Comparison of ENCODE assay signal across 8 cellular contexts in the genomic region with DNA sequence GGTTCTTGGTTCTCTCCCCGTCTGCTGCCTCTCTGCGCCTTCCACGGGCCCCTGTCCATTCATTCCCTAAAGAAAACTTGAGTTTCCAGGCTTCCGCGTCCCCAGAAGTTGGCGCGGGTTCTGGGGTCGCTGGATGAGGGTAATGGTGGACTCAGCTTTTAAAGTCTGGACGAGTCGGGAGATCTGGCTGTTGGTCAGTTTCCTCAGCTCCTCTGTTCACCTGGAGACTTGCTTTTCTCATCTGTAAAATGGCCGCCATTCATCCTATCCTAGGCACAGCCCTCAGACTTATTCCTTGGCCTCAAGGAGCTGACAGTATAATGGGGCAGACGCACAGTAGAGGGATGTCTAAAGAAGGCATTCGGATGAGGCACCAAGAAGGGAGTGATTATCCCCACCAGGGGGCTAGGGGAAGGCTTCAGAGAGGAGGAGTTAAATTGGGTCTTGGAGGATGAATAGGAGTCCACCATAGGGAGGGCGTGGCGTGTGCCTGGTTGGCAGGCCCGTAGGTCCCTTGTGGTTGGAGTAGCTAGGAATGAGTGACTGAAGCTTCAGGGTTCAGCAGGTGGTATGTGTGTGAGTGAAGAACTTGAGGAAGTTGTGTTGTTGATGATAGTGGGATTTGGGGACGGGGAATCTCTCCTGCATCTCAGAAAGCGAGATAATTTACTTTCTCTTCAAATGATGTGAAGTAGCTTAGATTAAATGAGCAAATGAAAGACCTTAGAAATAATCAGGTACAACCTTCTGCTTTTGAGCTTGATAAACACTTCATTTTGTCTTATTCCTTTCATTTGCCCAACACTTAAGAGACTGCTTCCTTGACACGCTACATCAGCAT. TPM values are rescaled to one million over a fixed set of nuclear protein-coding genes. Genes with fewer than 3 reads are reported as not detected.
DNase-seq lines count a peak whose midpoint lies in the region; ATAC-seq and FAIRE-seq lines count a peak whose summit lies in the region.

No MANE protein-coding gene starts in this region.

- H3K9me3 ChIP-seq in BLaER1 (no peaks in the 10 kb centered on the region), T-helper 17 cell (ENCODE audit: control insufficient read depth, low read length, poor library complexity, severe bottlenecking) (no peaks in the 10 kb centered on the region), muscle layer of duodenum (ENCODE audit: control insufficient read depth in 1 of 2, low read length in 2 of 2) (no peaks in the 10 kb centered on the region)
- H3K9me3 ChIP-seq in effector memory CD4-positive, alpha-beta T cell (ENCODE audit: control insufficient read depth, low read length): no peaks in the 10 kb centered on the region

- no peaks in the 10 kb centered on the region for H4K20me1 ChIP-seq in BLaER1

- H3K9ac ChIP-seq in BLaER1: peak overlapping the region; percentile 83

- H3K4me2 ChIP-seq in BLaER1: peak overlapping the region; percentile 90

- H3K36me3 ChIP-seq in BLaER1 (peaks cover 19% of the 10 kb centered on the region), muscle layer of duodenum (ENCODE audit: control insufficient read depth in 1 of 2, insufficient read depth in 2 of 2, low read length in 2 of 2) (peaks cover 0 to 6% of the 10 kb centered on the region in 2 donors)
- peaks cover 2% of the 10 kb centered on the region for H3K36me3 ChIP-seq in effector memory CD4-positive, alpha-beta T cell (ENCODE audit: control insufficient read depth, insufficient read depth, low read length)

- H3K36me3 Mint-ChIP-seq in T-helper 17 cell (ENCODE audit: low read depth): no peaks in the 10 kb centered on the region

- peak overlapping the region; percentile 86 for H3K27ac Mint-ChIP-seq in T-helper 17 cell

- peaks cover 11% of the 10 kb centered on the region for H3K4me1 Mint-ChIP-seq in T-helper 17 cell

- no peaks in the 10 kb centered on the region for H3K27me3 Mint-ChIP-seq in T-helper 17 cell

- H3K4me3 ChIP-seq in BLaER1 (peak overlapping the region; percentile 73), muscle layer of duodenum (ENCODE audit: low read depth in 1 of 2, low read length in 2 of 2) (peak overlapping the region; percentile 72 to 83)
- H3K4me3 ChIP-seq in effector memory CD4-positive, alpha-beta T cell (ENCODE audit: insufficient read depth, low read depth, low read length, poor library complexity, severe bottlenecking): peak overlapping the region; percentile 71

- DNase-seq in H4 (ENCODE audit: low spot score) (peak; percentile 55), T-helper 17 cell (no peak), urothelium cell line (ENCODE audit: low spot score) (peak; percentile 62), RKO (ENCODE audit: low spot score) (no peak)
- peak in 1 of 3 donors; percentile 2 for DNase-seq in effector memory CD4-positive, alpha-beta T cell

- peaks cover 9% of the 10 kb centered on the region for H3K4me1 ChIP-seq in BLaER1
- no peaks in the 10 kb centered on the region for H3K4me1 ChIP-seq in effector memory CD4-positive, alpha-beta T cell (ENCODE audit: control insufficient read depth, insufficient read depth, low read length, poor library complexity, severe bottlenecking)
- H3K4me1 ChIP-seq in muscle layer of duodenum (ENCODE audit: control insufficient read depth in 1 of 2, insufficient read depth in 2 of 2, low read length in 2 of 2): peaks cover 0 to 9% of the 10 kb centered on the region in 2 donors

- FAIRE-seq in urothelium cell line (lab: Jason Lieb, UNC): no peak

- H3K27ac ChIP-seq in BLaER1: peak overlapping the region; percentile 82
- peak overlapping the region; percentile 68 for H3K27ac ChIP-seq in effector memory CD4-positive, alpha-beta T cell (ENCODE audit: insufficient read depth, low read length, poor library complexity, severe bottlenecking)
- H3K27ac ChIP-seq in muscle layer of duodenum (ENCODE audit: low read length): peak overlapping the region; percentile 95

- H3K27me3 ChIP-seq in BLaER1: no peaks in the 10 kb centered on the region
- H3K27me3 ChIP-seq in effector memory CD4-positive, alpha-beta T cell (replicated peaks; ENCODE audit: control insufficient read depth, insufficient read depth, low read length, poor library complexity, severe bottlenecking): no peaks in the 10 kb centered on the region
- no peaks in the 10 kb centered on the region for H3K27me3 ChIP-seq in muscle layer of duodenum (ENCODE audit: low read depth, low read length)

- H3K4me3 Mint-ChIP-seq in T-helper 17 cell: peak overlapping the region; percentile 97

- ATAC-seq in T-helper 17 cell (no peak), HG03520 (IDR thresholded peaks at IDR 0.05; ENCODE audit: unreplicated experiment) (no peak)

RNA-seq across cellular contexts. Expression of a gene that starts 0.7 kb away (rescaled TPM):
- 21.5 and 32.9 TPM in 2 replicates for total RNA-seq in H4 (2014; rRNA removed; shearing (Covaris generic))
- total RNA-seq in T-helper 17 cell: 10 to 100 TPM; 37.6 to 47.6 TPM

RNA-seq across cellular contexts. Expression of a gene that starts 32.4 kb away (rescaled TPM):
- total RNA-seq in H4 (2014; rRNA removed; shearing (Covaris generic)): 7.0 and 8.0 TPM in 2 replicates
- total RNA-seq in T-helper 17 cell: 10 to 100 TPM; 13.9 to 15.4 TPM

RNA-seq across cellular contexts. Expression of a gene that starts 34.3 kb away (rescaled TPM):
- total RNA-seq in H4 (2014; rRNA removed; shearing (Covaris generic)): 87.4 and 87.7 TPM in 2 replicates
- total RNA-seq in T-helper 17 cell: 10 to 100 TPM; 25.1 to 32.0 TPM

Comparison
In these comparisons a context has a peak if more than half of its experiments do, and no peak if none do; other contexts are left out.
1. DNase-seq: peak in H4 (single experiment) and urothelium cell line (single experiment); none in T-helper 17 cell (0 of 3) and RKO (single experiment).
2. Peak in every context shown above with its lines, with median percentiles within 50 percentile points of each other: H3K27ac ChIP-seq and H3K4me3 ChIP-seq.